Comparison of ENCODE assay signal across 9 cellular contexts in the genomic region with DNA sequence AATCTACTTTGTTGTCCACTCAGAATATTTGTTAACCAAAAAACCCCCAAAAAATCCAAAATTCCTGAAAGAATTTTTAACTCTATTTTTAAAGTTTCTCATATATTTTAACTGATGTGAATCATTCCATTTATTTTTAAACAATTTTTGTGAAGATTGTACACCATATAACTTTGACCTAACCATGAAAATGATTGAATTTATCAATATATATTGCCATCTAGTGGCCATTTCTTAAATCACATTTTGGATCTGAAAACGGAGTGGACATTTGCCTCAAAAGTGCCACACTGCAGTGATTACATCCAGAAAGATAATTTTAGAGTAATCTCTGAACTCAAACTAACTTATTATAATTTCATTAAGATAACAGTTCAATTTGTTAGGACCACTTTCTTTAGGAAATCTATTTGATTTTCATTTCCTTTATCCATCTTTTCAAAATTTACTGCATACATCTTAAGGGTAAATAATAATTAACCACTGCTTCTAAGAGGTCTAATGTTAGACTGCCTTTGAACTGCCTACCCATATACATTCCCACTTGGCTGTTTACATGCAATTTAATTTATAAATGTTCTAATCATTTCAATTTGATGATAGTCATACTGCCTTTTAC.
A peak's percentile ranks its signal among the peaks of the same experiment; 100 is the strongest.
DNase-seq lines count a peak whose midpoint lies in the region; ATAC-seq and TF ChIP-seq lines count a peak whose summit lies in the region.
"Had no signal": no experiment of that assay in that cellular context is flagged by ENCODE, and none has a peak within 500 bp of the region (broad histone marks: within the 10 kb centered on the region; RNA-seq: fewer than 3 reads in every experiment).

No MANE protein-coding gene starts in this region.

- peak; percentile 9 for DNase-seq in DMS79 treated with DMSO at 0.1 percent for 48 hours (lab: John Stamatoyannopoulos, UW)
- no peak for DNase-seq in DMS79 (lab: John Stamatoyannopoulos, UW)
- DNase-seq in NCI-H2171 treated with DMSO at 0.1 percent for 48 hours (lab: John Stamatoyannopoulos, UW), result peak; percentile 24
- peak; percentile 35 to 50 for DNase-seq in cardiac fibroblast (ENCODE audit: low read depth in 2 of 2)
- DNase-seq in myocyte (ENCODE audit: low read depth), result peak; percentile 50
- no peak for DNase-seq in stimulated activated CD4-positive, alpha-beta T cell treated with anti-CD3 and anti-CD28 coated beads, Interleukin-4, amount 100 ng/mL, for 1 hour
- DNase-seq in HPDE6-E6E7 (ENCODE audit: extremely low spot score), result no peak

- no peak overlapping the region for H3K4me3 ChIP-seq in cardiac fibroblast (replicated peaks in 1 of 2; ENCODE audit: low read depth in 2 of 2, low read length in 2 of 2)
- H3K4me3 ChIP-seq: BLaER1 had no signal

- TF ChIP-seq CTCF in cardiac fibroblast (IDR thresholded peaks at IDR 0.05; ENCODE audit: low read depth, low read length), result peak; percentile 41

- ATAC-seq in HG02759 (IDR thresholded peaks at IDR 0.05; ENCODE audit: unreplicated experiment), result peak; percentile 81

Comparison
In these comparisons a context has a peak if more than half of its experiments do, and no peak if none do; other contexts are left out.
1. DNase-seq: peak in DMS79 treated with DMSO at 0.1 percent for 48 hours (single experiment), NCI-H2171 treated with DMSO at 0.1 percent for 48 hours (single experiment), cardiac fibroblast (2 of 2) and myocyte (single experiment); none in DMS79 (single experiment), stimulated activated CD4-positive, alpha-beta T cell treated with anti-CD3 and anti-CD28 coated beads, Interleukin-4, amount 100 ng/mL, for 1 hour (single experiment) and HPDE6-E6E7 (single experiment).